1 cellular context compared by ENCODE assay signal in genomic region chr6:51273228-51273961, GRCh38.
TF ChIP-seq lines count a peak whose summit lies in the region.

No MANE protein-coding gene starts in this region.

TF ChIP-seq in SK-N-SH, 30 proteins besides CTCF, POLR2A, EP300 and RAD21 (continued from another document):
- TF ChIP-seq TEAD4 (IDR thresholded peaks at IDR 0.05; ENCODE audit: borderline replicate concordance, insufficient read depth), result no peak
- no peak for TF ChIP-seq SMC3 (IDR thresholded peaks at IDR 0.05; ENCODE audit: low read depth, low read length)
- TF ChIP-seq CHD2 (IDR thresholded peaks at IDR 0.05; ENCODE audit: low read length, partially characterized antibody), result no peak
